Comparison of ENCODE assay signal across 20 cellular contexts in the genomic region with DNA sequence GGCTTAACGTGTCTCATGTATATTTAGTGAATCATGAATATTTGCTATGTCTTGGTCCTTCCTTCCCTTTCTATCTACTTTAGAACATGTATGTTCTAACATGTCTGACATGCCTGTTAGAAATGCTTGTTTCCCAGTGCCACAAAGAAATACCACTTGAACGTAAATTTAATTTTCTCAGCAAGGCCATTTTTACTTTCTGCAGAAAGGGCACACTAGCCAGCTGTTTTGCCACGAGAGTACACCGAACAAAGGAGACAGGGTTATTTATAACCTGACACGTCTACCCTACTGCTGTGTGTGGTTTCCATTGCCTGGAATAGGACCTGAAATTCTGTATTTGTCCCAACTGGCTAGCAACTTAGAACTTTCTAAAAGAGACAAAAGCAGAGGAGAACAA. TPM values are rescaled to one million over a fixed set of nuclear protein-coding genes. Genes with fewer than 3 reads are reported as not detected.
DNase-seq lines count a peak whose midpoint lies in the region; ATAC-seq, FAIRE-seq and TF ChIP-seq lines count a peak whose summit lies in the region.
"Had no signal": no experiment of that assay in that cellular context is flagged by ENCODE, and none has a peak within 500 bp of the region (broad histone marks: within the 10 kb centered on the region; RNA-seq: fewer than 3 reads in every experiment).

No MANE protein-coding gene starts in this region.

- TF ChIP-seq CTCF in HepG2 (CRISPR knock-in tag; IDR thresholded peaks at IDR 0.05), result no peak
- TF ChIP-seq CTCF in right lobe of liver (IDR thresholded peaks at IDR 0.05), result no peak
- no peak for TF ChIP-seq CTCF in bronchial epithelial cell (IDR thresholded peaks at IDR 0.05; ENCODE audit: insufficient read depth, low read length, severe bottlenecking)
- TF ChIP-seq CTCF in hepatocyte (IDR thresholded peaks at IDR 0.05; ENCODE audit: poor library complexity), result no peak

- no peak overlapping the region for H3K4me2 ChIP-seq in HepG2 (ENCODE audit: low read depth, low read length)
- no peak overlapping the region for H3K4me2 ChIP-seq in hepatocyte
- H3K4me2 ChIP-seq: A549 had no signal

- TF ChIP-seq POLR2A in HepG2 (IDR thresholded peaks at IDR 0.05; ENCODE audit: insufficient read depth in 1 of 2, low read depth in 2 of 2, low read length in 2 of 2) (no peak), right lobe of liver (IDR thresholded peaks at IDR 0.05) (no peak)

- peaks cover 4% of the 10 kb centered on the region for H3K36me3 Mint-ChIP-seq in activated naive CD8-positive, alpha-beta T cell treated with anti-CD3 and anti-CD28 coated beads, Interleukin-2, amount 50 U/mL, for 24 hours (ENCODE audit: low read depth)

- no peak overlapping the region for H3K27ac ChIP-seq in HepG2 (ENCODE audit: extremely low read length, insufficient read depth, low read length)
- no peak overlapping the region for H3K27ac ChIP-seq in right lobe of liver
- H3K27ac ChIP-seq in hepatocyte, result peak overlapping the region; percentile 15
- H3K27ac ChIP-seq: 22Rv1, A549, C4-2B, HL-60 had no signal

- peaks cover 10% of the 10 kb centered on the region for H3K9me3 ChIP-seq in HepG2 (ENCODE audit: low read length)
- no peaks in the 10 kb centered on the region for H3K9me3 ChIP-seq in right lobe of liver
- no peaks in the 10 kb centered on the region for H3K9me3 ChIP-seq in hepatocyte (ENCODE audit: low read depth)

- CTCF ChIA-PET in HepG2 (lab: Yijun Ruan, JAX; ENCODE audit: low intra/inter-chr PET ratio, low total read pairs), result no interaction called here

- no peak for ATAC-seq in HepG2
- ATAC-seq in right lobe of liver, result no peak
- ATAC-seq in activated naive CD8-positive, alpha-beta T cell treated with anti-CD3 and anti-CD28 coated beads, Interleukin-2, amount 50 U/mL, for 24 hours, result no peak
- ATAC-seq in GM21423 (IDR thresholded peaks at IDR 0.05; ENCODE audit: unreplicated experiment), result no peak
- ATAC-seq: A549 had no signal

- H3K27ac Mint-ChIP-seq in activated naive CD8-positive, alpha-beta T cell treated with anti-CD3 and anti-CD28 coated beads, Interleukin-2, amount 50 U/mL, for 24 hours, result no peak overlapping the region
- H3K27ac Mint-ChIP-seq: CD4-positive, alpha-beta memory T cell; H9 had no signal

- in situ Hi-C loops in HepG2 (cut with HindIII; ENCODE audit: extremely low pct_ligation_motif_present, low pct_unique_long_range_greater_than_20kb), result no loop called here

- peaks cover 13% of the 10 kb centered on the region for H3K9me3 Mint-ChIP-seq in activated naive CD8-positive, alpha-beta T cell treated with anti-CD3 and anti-CD28 coated beads, Interleukin-2, amount 50 U/mL, for 24 hours

- FAIRE-seq in HepG2 (lab: Jason Lieb, UNC), result no peak
- FAIRE-seq in bronchial epithelial cell (lab: Jason Lieb, UNC), result no peak
- FAIRE-seq: A549, GM18507 had no signal

- no peaks in the 10 kb centered on the region for H3K9me2 ChIP-seq in hepatocyte (replicated peaks; ENCODE audit: insufficient read depth)

- H4K20me1 ChIP-seq in HepG2 (ENCODE audit: insufficient read depth, low read length) (no peaks in the 10 kb centered on the region), hepatocyte (ENCODE audit: insufficient read depth, poor library complexity, severe bottlenecking) (no peaks in the 10 kb centered on the region)

- H3K4me1 Mint-ChIP-seq in activated naive CD8-positive, alpha-beta T cell treated with anti-CD3 and anti-CD28 coated beads, Interleukin-2, amount 50 U/mL, for 24 hours, result no peaks in the 10 kb centered on the region
- H3K4me1 Mint-ChIP-seq: CD4-positive, alpha-beta memory T cell had no signal

- TF ChIP-seq EP300 in HepG2 (IDR thresholded peaks at IDR 0.05; ENCODE audit: low read depth in 2 of 2, low read length in 2 of 2), result no peak
- no peak for TF ChIP-seq EP300 in HepG2 (CRISPR knock-in tag; IDR thresholded peaks at IDR 0.05; ENCODE audit: borderline replicate concordance)

- H3K79me2 ChIP-seq in HepG2 (ENCODE audit: insufficient read depth, low read length) (no peaks in the 10 kb centered on the region), hepatocyte (no peaks in the 10 kb centered on the region)

- no TSS peak for BruUV-seq in HepG2 (replicated peaks; lab: Mats Ljungman, UMichigan)

- H2AFZ ChIP-seq in HepG2 (ENCODE audit: low read length) (no peak overlapping the region), hepatocyte (no peak overlapping the region)

- H3K27me3 ChIP-seq in HepG2 (ENCODE audit: control insufficient read depth in 1 of 2, insufficient read depth in 2 of 2, low read length in 2 of 2) (no peaks in the 10 kb centered on the region; a peak in 2 of 5 replicates), right lobe of liver (no peaks in the 10 kb centered on the region), bronchial epithelial cell (ENCODE audit: control insufficient read depth, insufficient read depth, low read length) (no peaks in the 10 kb centered on the region), hepatocyte (no peaks in the 10 kb centered on the region)

- POLR2A ChIA-PET in HepG2 (lab: Yijun Ruan, JAX), result no interaction called here

- H3K9ac ChIP-seq in HepG2 (ENCODE audit: insufficient read depth, low read depth, low read length), result no peak overlapping the region

- no peaks in the 10 kb centered on the region for H3K36me3 ChIP-seq in HepG2 (replicated peaks in 1 of 2; ENCODE audit: control insufficient read depth in 1 of 2, insufficient read depth in 2 of 2, low read length in 2 of 2)
- no peaks in the 10 kb centered on the region for H3K36me3 ChIP-seq in right lobe of liver
- no peaks in the 10 kb centered on the region for H3K36me3 ChIP-seq in bronchial epithelial cell (ENCODE audit: control insufficient read depth, insufficient read depth, low read length)
- H3K36me3 ChIP-seq in hepatocyte (replicated peaks; ENCODE audit: insufficient read depth, low read depth), result no peaks in the 10 kb centered on the region

- 24% methylated on average over 5 of the region's 5 CpGs for WGBS in HepG2 (ENCODE audit: low lambda C conversion rate)
- WGBS in right lobe of liver (ENCODE audit: insufficient coverage, low coverage, low lambda C conversion rate, missing lambda C conversion rate), result 69% methylated on average over 5 of the region's 5 CpGs
- 71% methylated on average over 5 of the region's 5 CpGs for WGBS in hepatocyte (ENCODE audit: low lambda C conversion rate, missing lambda C conversion rate)

- no peak for DNase-seq in HepG2 (ENCODE audit: low spot score)
- DNase-seq in right lobe of liver, result no peak
- DNase-seq in bronchial epithelial cell (ENCODE audit: low read depth), result peak; percentile 13
- no peak for DNase-seq in hepatocyte (ENCODE audit: low spot score)
- DNase-seq in NOMO-1 treated with dmso at 0.1 percent for 144 hours (lab: John Stamatoyannopoulos, UW; ENCODE audit: unreplicated experiment), result no peak
- DNase-seq in activated naive CD8-positive, alpha-beta T cell treated with anti-CD3 and anti-CD28 coated beads, Interleukin-2, amount 50 U/mL, for 24 hours, result no peak
- DNase-seq: AML-193; CD4-positive, alpha-beta memory T cell; DMS153; DMS79; GDM1; GOT3; H9; IMR-90 had no signal

- no peaks in the 10 kb centered on the region for H3K27me3 Mint-ChIP-seq in activated naive CD8-positive, alpha-beta T cell treated with anti-CD3 and anti-CD28 coated beads, Interleukin-2, amount 50 U/mL, for 24 hours
- H3K27me3 Mint-ChIP-seq: CD4-positive, alpha-beta memory T cell had no signal

- H3K4me1 ChIP-seq in HepG2 (ENCODE audit: insufficient read depth, low read length) (peaks cover 18% of the 10 kb centered on the region), right lobe of liver (peaks cover 0 to 14% (median 5%) of the 10 kb centered on the region in 4 donors), hepatocyte (ENCODE audit: insufficient read depth) (no peaks in the 10 kb centered on the region)

- no peak overlapping the region for H3K4me3 ChIP-seq in HepG2 (replicated peaks in 1 of 3; ENCODE audit: insufficient read depth in 1 of 3, low read depth in 2 of 3, low read length in 3 of 3)
- H3K4me3 ChIP-seq in right lobe of liver, result no peak overlapping the region
- no peak overlapping the region for H3K4me3 ChIP-seq in bronchial epithelial cell (ENCODE audit: low read depth, low read length)
- H3K4me3 ChIP-seq in hepatocyte, result no peak overlapping the region
- H3K4me3 ChIP-seq: A549 had no signal

- no peak for TF ChIP-seq RAD21 in HepG2 (CRISPR knock-in tag; IDR thresholded peaks at IDR 0.05)

- H3K4me3 Mint-ChIP-seq in activated naive CD8-positive, alpha-beta T cell treated with anti-CD3 and anti-CD28 coated beads, Interleukin-2, amount 50 U/mL, for 24 hours, result no peak overlapping the region
- H3K4me3 Mint-ChIP-seq: H9 had no signal

- intact Hi-C loops in HepG2 (cut with micrococcal nuclease; ENCODE audit: unreplicated experiment) (no loop called here), right lobe of liver (cut with DNase I) (no loop called here)

TF ChIP-seq in HepG2, 621 proteins besides CTCF, POLR2A, EP300 and RAD21 (continues in another document):
- no peak for TF ChIP-seq GABPB1 (CRISPR knock-in tag; IDR thresholded peaks at IDR 0.05)

RNA-seq across cellular contexts. Expression of a gene that starts 7.4 kb away (rescaled TPM):
- total RNA-seq in HepG2 (2016; rRNA removed; fragmentation: Illumina TruSeq; extraction: Trizol) (19.5 and 23.6 TPM in 2 replicates), right lobe of liver (10 to 100 TPM; 16.3 to 22.4 (median 18.4) TPM), bronchial epithelial cell (19.1 and 28.4 TPM in 2 replicates), hepatocyte (43.0 and 53.8 TPM in 2 replicates)
- 140 and 157 TPM in 2 replicates for total RNA-seq in HepG2 (2016; cell fraction: cytosol; rRNA removed; fragmentation: Illumina TruSeq; extraction: Trizol; ENCODE audit: low read depth)
- total RNA-seq in HepG2 (2016; cell fraction: insoluble cytoplasmic fraction; rRNA removed; fragmentation: Illumina TruSeq; extraction: Trizol), result 19.8 and 22.4 TPM in 2 replicates
- total RNA-seq in HepG2 (2016; cell fraction: membrane; rRNA removed; fragmentation: Illumina TruSeq; extraction: Trizol), result 85.9 and 96.1 TPM in 2 replicates
- 15.5 and 16.5 TPM in 2 replicates for total RNA-seq in HepG2 (2016; cell fraction: nucleus; rRNA removed; fragmentation: Illumina TruSeq; extraction: Trizol)
- polyA plus RNA-seq in HepG2 (2011; rRNA removed) (18.9 and 22.8 TPM in 2 replicates), hepatocyte (7.3 and 7.8 TPM in 2 replicates)
- polyA plus RNA-seq in HepG2 (2011; cell fraction: cytosol; rRNA removed), result 9.8 and 13.5 TPM in 2 replicates
- 24.1 and 25.6 TPM in 2 replicates for polyA plus RNA-seq in HepG2 (2011; cell fraction: nucleus; rRNA removed)
- 15.7 and 15.8 TPM in 2 replicates for polyA plus RNA-seq in HepG2 (2012)
- 7.5 and 8.7 TPM in 2 replicates for polyA plus RNA-seq in HepG2 (2016; cell fraction: cytosol; fragmentation: Illumina TruSeq; extraction: Trizol; ENCODE audit: low read depth)
- 13.9 and 14.9 TPM in 2 replicates for polyA plus RNA-seq in HepG2 (2016; cell fraction: insoluble cytoplasmic fraction; fragmentation: Illumina TruSeq; extraction: Trizol; ENCODE audit: low read depth)
- polyA plus RNA-seq in HepG2 (2016; cell fraction: membrane; fragmentation: Illumina TruSeq; extraction: Trizol; ENCODE audit: low read depth), result 17.0 and 18.3 TPM in 2 replicates
- polyA plus RNA-seq in HepG2 (2016; cell fraction: nucleus; fragmentation: Illumina TruSeq; extraction: Trizol; ENCODE audit: insufficient read depth, low read depth), result 15.1 and 15.4 TPM in 2 replicates
- 51.9 and 64.9 TPM in 2 replicates for polyA minus RNA-seq in HepG2 (2011; rRNA and poly(A)+ RNA removed; ENCODE audit: low replicate concordance)
- polyA minus RNA-seq in HepG2 (2011; cell fraction: cytosol; rRNA and poly(A)+ RNA removed), result 37.5 and 47.1 TPM in 2 replicates
- polyA minus RNA-seq in HepG2 (2011; cell fraction: nucleus; rRNA and poly(A)+ RNA removed), result 55.4 and 73.1 TPM in 2 replicates
